In the genomic region with DNA sequence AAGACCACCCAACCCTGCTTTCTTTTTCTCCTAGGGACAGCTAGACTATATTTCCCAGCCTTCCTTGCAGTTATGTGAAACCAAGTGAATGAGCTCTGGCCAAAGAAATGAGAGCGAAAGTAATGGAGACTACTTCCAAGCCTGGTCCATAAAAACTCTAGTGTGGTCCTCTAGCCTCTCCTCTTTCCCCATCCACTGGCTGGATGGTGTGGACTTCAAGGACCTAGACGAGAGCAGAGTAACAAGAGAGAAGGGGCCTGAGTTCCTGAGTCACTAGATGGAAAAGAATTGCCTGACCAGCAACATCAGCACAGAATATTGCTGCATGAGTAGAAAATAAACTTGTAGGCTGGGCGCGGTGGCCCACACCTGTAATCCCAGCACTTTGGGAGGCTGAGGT, we compare ENCODE assay signal across 14 cellular contexts. TPM values are rescaled to one million over a fixed set of nuclear protein-coding genes. Genes with fewer than 3 reads are reported as not detected.
A peak's percentile ranks its signal among the peaks of the same experiment; 100 is the strongest.
DNase-seq lines count a peak whose midpoint lies in the region; ATAC-seq and TF ChIP-seq lines count a peak whose summit lies in the region.
"Had no signal": no experiment of that assay in that cellular context is flagged by ENCODE, and none has a peak within 500 bp of the region (broad histone marks: within the 10 kb centered on the region; RNA-seq: fewer than 3 reads in every experiment).

No MANE protein-coding gene starts in this region.

- CTCF ChIA-PET in activated CD4-positive, alpha-beta T cell treated with anti-CD3 and anti-CD28 coated beads, Interleukin-2, amount 10 ng/mL, durations not matched to agents 7 days and 5 days (lab: Charles Lee), result interaction anchor here (1.0 to 6.3 kb wide), 5 partner anchors 20 to 23 kb away, joined by 3 to 71 read pairs (median 6); no protein-coding TSS in a partner anchor

- WGBS in heart right ventricle, 2 donors, result 96% methylated on average over 4 of the region's 4 CpGs

- no peak for ATAC-seq in Right ventricle myocardium superior (ENCODE audit: poor library complexity)
- ATAC-seq in heart right ventricle, result no peak

- no peak overlapping the region for H3K27ac ChIP-seq in colonic mucosa
- H3K27ac ChIP-seq in heart right ventricle, result no peak overlapping the region
- H3K27ac ChIP-seq: C4-2B, Peyer's patch had no signal

- no peaks in the 10 kb centered on the region for H3K36me3 ChIP-seq in colonic mucosa
- peaks cover 0 to 9% (median 0%) of the 10 kb centered on the region in 9 donors for H3K36me3 ChIP-seq in heart right ventricle

- no peak overlapping the region for H3K27ac Mint-ChIP-seq in activated CD4-positive, alpha-beta T cell treated with anti-CD3 and anti-CD28 coated beads, Interleukin-2, amount 10 ng/mL, durations not matched to agents 7 days and 5 days
- H3K27ac Mint-ChIP-seq in IgD-negative memory B cell (peak overlapping the region in 2 of 3 donors; percentile 61 to 78), neural crest cell (ENCODE audit: unreplicated experiment) (no peak overlapping the region)
- H3K27ac Mint-ChIP-seq: H9 had no signal

- no peaks in the 10 kb centered on the region for H3K27me3 ChIP-seq in colonic mucosa
- H3K27me3 ChIP-seq in heart right ventricle, result no peaks in the 10 kb centered on the region
- H3K27me3 ChIP-seq: Peyer's patch had no signal

- H3K9me3 Mint-ChIP-seq in activated CD4-positive, alpha-beta T cell treated with anti-CD3 and anti-CD28 coated beads, Interleukin-2, amount 10 ng/mL, durations not matched to agents 7 days and 5 days, result peaks cover 10% of the 10 kb centered on the region
- peaks cover 0 to 2% (median 0%) of the 10 kb centered on the region in 3 donors for H3K9me3 Mint-ChIP-seq in IgD-negative memory B cell
- H3K9me3 Mint-ChIP-seq in neural crest cell, result no peaks in the 10 kb centered on the region
- H3K9me3 Mint-ChIP-seq: H9 had no signal

- H3K4me1 ChIP-seq in colonic mucosa (no peaks in the 10 kb centered on the region), heart right ventricle (peaks cover 0 to 58% (median 21%) of the 10 kb centered on the region in 9 donors)

- no peaks in the 10 kb centered on the region for H3K27me3 Mint-ChIP-seq in activated CD4-positive, alpha-beta T cell treated with anti-CD3 and anti-CD28 coated beads, Interleukin-2, amount 10 ng/mL, durations not matched to agents 7 days and 5 days
- H3K27me3 Mint-ChIP-seq in IgD-negative memory B cell, result no peaks in the 10 kb centered on the region
- peaks cover 14% of the 10 kb centered on the region for H3K27me3 Mint-ChIP-seq in neural crest cell (ENCODE audit: low read depth)

- H3K4me3 ChIP-seq in colonic mucosa (no peak overlapping the region), heart right ventricle (no peak overlapping the region)
- H3K4me3 ChIP-seq: Peyer's patch had no signal

- no peak overlapping the region for H3K4me3 Mint-ChIP-seq in activated CD4-positive, alpha-beta T cell treated with anti-CD3 and anti-CD28 coated beads, Interleukin-2, amount 10 ng/mL, durations not matched to agents 7 days and 5 days
- H3K4me3 Mint-ChIP-seq in IgD-negative memory B cell (peak overlapping the region in 1 of 4 donors; percentile 56), neural crest cell (peak overlapping the region; percentile 37)
- H3K4me3 Mint-ChIP-seq: H9 had no signal

- H3K4me1 Mint-ChIP-seq in activated CD4-positive, alpha-beta T cell treated with anti-CD3 and anti-CD28 coated beads, Interleukin-2, amount 10 ng/mL, durations not matched to agents 7 days and 5 days, result peaks cover 64% of the 10 kb centered on the region
- H3K4me1 Mint-ChIP-seq in IgD-negative memory B cell, result peaks cover 28 to 38% (median 32%) of the 10 kb centered on the region in 3 donors
- peaks cover 25% of the 10 kb centered on the region for H3K4me1 Mint-ChIP-seq in neural crest cell

- peaks cover 36% of the 10 kb centered on the region for H3K36me3 Mint-ChIP-seq in activated CD4-positive, alpha-beta T cell treated with anti-CD3 and anti-CD28 coated beads, Interleukin-2, amount 10 ng/mL, durations not matched to agents 7 days and 5 days (ENCODE audit: low read depth)
- H3K36me3 Mint-ChIP-seq in IgD-negative memory B cell (peaks cover 1% of the 10 kb centered on the region), neural crest cell (ENCODE audit: low read depth) (peaks cover 11% of the 10 kb centered on the region)

- peak; percentile 4 for DNase-seq in activated CD4-positive, alpha-beta T cell treated with anti-CD3 and anti-CD28 coated beads, Interleukin-2, amount 10 ng/mL, durations not matched to agents 7 days and 5 days
- DNase-seq in activated CD4-positive, alpha-beta T cell treated with anti-CD3 and anti-CD28 coated beads, Interleukin-2, amount 50 U/mL, for 48 hours, result no peak
- DNase-seq in colonic mucosa (peak; percentile 12), neural crest cell (ENCODE audit: low read depth, low spot score) (no peak), Right ventricle myocardium superior (no peak), heart right ventricle (no peak)
- DNase-seq in effector CD8-positive, alpha-beta T cell (lab: John Stamatoyannopoulos, UW), result no peak
- DNase-seq: H9, NCI-H1417, NCI-H1930, NCI-H2171 treated with DMSO at 0.1 percent for 48 hours, Peyer's patch had no signal

- no peak overlapping the region for H3K9ac ChIP-seq in colonic mucosa (ENCODE audit: low read depth in 2 of 2, low read length in 2 of 2)

- TF ChIP-seq CTCF in colonic mucosa (IDR thresholded peaks at IDR 0.05) (no peak), neural crest cell (conservative IDR thresholded peaks at IDR 0.05) (no peak), heart right ventricle (IDR thresholded peaks at IDR 0.05) (no peak)

- POLR2A ChIA-PET in activated CD4-positive, alpha-beta T cell treated with anti-CD3 and anti-CD28 coated beads, Interleukin-2, amount 10 ng/mL, durations not matched to agents 7 days and 5 days (lab: Charles Lee), result no interaction called here

- intact Hi-C loops in colonic mucosa (cut with DNase I), result no loop called here
- intact Hi-C loops in Right ventricle myocardium superior (cut with DNase I), result no loop called here
- intact Hi-C loops in heart right ventricle (cut with DNase I), result no loop called here

- no peaks in the 10 kb centered on the region for H3K9me3 ChIP-seq in colonic mucosa
- no peaks in the 10 kb centered on the region for H3K9me3 ChIP-seq in heart right ventricle
- H3K9me3 ChIP-seq: Peyer's patch had no signal

RNA-seq across cellular contexts. Expression of gene TMSB10, which starts 2.9 kb away (rescaled TPM):
- total RNA-seq in activated CD4-positive, alpha-beta T cell treated with anti-CD3 and anti-CD28 coated beads, Interleukin-2, amount 10 ng/mL, durations not matched to agents 7 days and 5 days, result 1,000 to 10,000 TPM; 5,491 to 5,845 TPM
- polyA plus RNA-seq in IgD-negative memory B cell (6,394 TPM), heart right ventricle (1,000 to 10,000 TPM; 1,049 to 2,308 TPM)
- total RNA-seq in colonic mucosa (1,000 to 10,000 TPM; 2,226 to 3,150 TPM), neural crest cell (1,431 and 1,563 TPM in 2 replicates), Right ventricle myocardium superior (417 TPM), heart right ventricle (1,000 to 10,000 TPM in 2 of 10 donors, 100 to 1,000 TPM in 8; 217 to 1,060 (median 297) TPM)

RNA-seq across cellular contexts. Expression of gene TRABD2A, which starts 21.6 kb away (rescaled TPM):
- total RNA-seq in activated CD4-positive, alpha-beta T cell treated with anti-CD3 and anti-CD28 coated beads, Interleukin-2, amount 10 ng/mL, durations not matched to agents 7 days and 5 days, result 10 to 100 TPM; 70.2 to 74.6 TPM
- polyA plus RNA-seq in IgD-negative memory B cell, result 5.7 TPM
- total RNA-seq in colonic mucosa, result 100 to 1,000 TPM in 1 of 2 donors, 10 to 100 TPM in 1; 88.1 to 158 TPM
- 0.84 TPM in 2 replicates for total RNA-seq in neural crest cell
- 0.56 TPM for total RNA-seq in Right ventricle myocardium superior
- 1 to 10 TPM in 3 of 10 donors, under 1 TPM in 7; 0.34 to 2.0 (median 0.55) TPM for total RNA-seq in heart right ventricle
- polyA plus RNA-seq in heart right ventricle, result 1 to 10 TPM in 1 of 2 donors, under 1 TPM in 1; 0.97 to 1.5 TPM

Comparison
In these comparisons a context has a peak if more than half of its experiments do, and no peak if none do; other contexts are left out.
1. DNase-seq: peak in activated CD4-positive, alpha-beta T cell treated with anti-CD3 and anti-CD28 coated beads, Interleukin-2, amount 10 ng/mL, durations not matched to agents 7 days and 5 days (single experiment) and colonic mucosa (single experiment); none in activated CD4-positive, alpha-beta T cell treated with anti-CD3 and anti-CD28 coated beads, Interleukin-2, amount 50 U/mL, for 48 hours (0 of 2), neural crest cell (single experiment), effector CD8-positive, alpha-beta T cell (single experiment), Right ventricle myocardium superior (single experiment) and heart right ventricle (0 of 2).
2. H3K27ac Mint-ChIP-seq: peak in IgD-negative memory B cell (2 of 3); none in activated CD4-positive, alpha-beta T cell treated with anti-CD3 and anti-CD28 coated beads, Interleukin-2, amount 10 ng/mL, durations not matched to agents 7 days and 5 days (single experiment) and neural crest cell (single experiment).
3. RNA of gene TRABD2A, which starts 21.6 kb away (total RNA-seq): 88.1 to 158 TPM in colonic mucosa and 70.2 to 74.6 TPM in activated CD4-positive, alpha-beta T cell treated with anti-CD3 and anti-CD28 coated beads, Interleukin-2, amount 10 ng/mL, durations not matched to agents 7 days and 5 days; 0.84 TPM in neural crest cell, 0.56 TPM in Right ventricle myocardium superior (single experiment) and 0.34 to 2.0 TPM in heart right ventricle; every median in the first group is over 10 times any median in the second.